13 cellular contexts compared by ENCODE assay signal in genomic region chr17:18139498-18139897, GRCh38. TPM values are rescaled to one million over a fixed set of nuclear protein-coding genes. Genes with fewer than 3 reads are reported as not detected.
DNase-seq lines count a peak whose midpoint lies in the region; ATAC-seq and TF ChIP-seq lines count a peak whose summit lies in the region.
"Had no signal": no experiment of that assay in that cellular context is flagged by ENCODE, and none has a peak within 500 bp of the region (broad histone marks: within the 10 kb centered on the region; RNA-seq: fewer than 3 reads in every experiment).

No MANE protein-coding gene starts in this region.

- H3K9ac ChIP-seq in liver (ENCODE audit: low read depth in 1 of 2, low read length in 2 of 2) = no peak overlapping the region

- H3K4me1 ChIP-seq in liver (ENCODE audit: control insufficient read depth in 4 of 4, insufficient read depth in 4 of 4, low read length in 3 of 4) = peaks cover 8 to 42% (median 36%) of the 10 kb centered on the region in 4 donors

- WGBS in liver = 54% methylated on average over 14 of the region's 14 CpGs

- no peak for DNase-seq in Right ventricle myocardium superior
- DNase-seq in cardiac septum (ENCODE audit: low spot score) = no peak
- DNase-seq in progenitor cell of endocrine pancreas (ENCODE audit: low spot score, unreplicated experiment) = no peak
- DNase-seq in stimulated activated CD4-positive, alpha-beta T cell treated with anti-CD3 and anti-CD28 coated beads, Interleukin-4, amount 100 ng/mL, for 1 hour = no peak
- DNase-seq in activated naive CD4-positive, alpha-beta T cell (lab: John Stamatoyannopoulos, UW) = no peak
- DNase-seq: CD8-positive, alpha-beta T cell; COR-L47; GF-D8 had no signal

- H3K36me3 ChIP-seq in liver (ENCODE audit: control insufficient read depth in 4 of 4, insufficient read depth in 3 of 4, low read depth in 1 of 4, low read length in 3 of 4) = no peaks in the 10 kb centered on the region

- peak in 1 of 2 donors; percentile 9 for TF ChIP-seq RAD21 in liver (IDR thresholded peaks at IDR 0.05)

- ATAC-seq in Right ventricle myocardium superior (ENCODE audit: poor library complexity) (peak; percentile 25), GM21360 (IDR thresholded peaks at IDR 0.05; ENCODE audit: unreplicated experiment) (no peak), GM18858 (IDR thresholded peaks at IDR 0.05; ENCODE audit: unreplicated experiment) (no peak)
- ATAC-seq: CD8-positive, alpha-beta T cell had no signal

- H3K36me3 Mint-ChIP-seq in progenitor cell of endocrine pancreas (ENCODE audit: insufficient read depth) = no peaks in the 10 kb centered on the region
- H3K36me3 Mint-ChIP-seq: CD14-positive monocyte; CD8-positive, alpha-beta T cell had no signal

- no peaks in the 10 kb centered on the region for H3K9me3 Mint-ChIP-seq in progenitor cell of endocrine pancreas (ENCODE audit: low read depth)
- H3K9me3 Mint-ChIP-seq: CD14-positive monocyte; CD8-positive, alpha-beta T cell had no signal

- no peak overlapping the region for H3K4me3 Mint-ChIP-seq in progenitor cell of endocrine pancreas (ENCODE audit: low read depth)
- H3K4me3 Mint-ChIP-seq: CD14-positive monocyte; CD8-positive, alpha-beta T cell had no signal

- peaks cover 7% of the 10 kb centered on the region for H3K4me1 Mint-ChIP-seq in progenitor cell of endocrine pancreas (ENCODE audit: low read depth)
- H3K4me1 Mint-ChIP-seq: CD14-positive monocyte had no signal

- no peaks in the 10 kb centered on the region for H3K9me3 ChIP-seq in liver (ENCODE audit: control insufficient read depth in 4 of 4, low read length in 3 of 4)

- H3K27me3 Mint-ChIP-seq in progenitor cell of endocrine pancreas = peaks cover 6% of the 10 kb centered on the region

- no peaks in the 10 kb centered on the region for H3K27me3 ChIP-seq in liver (ENCODE audit: control insufficient read depth in 4 of 4, insufficient read depth in 4 of 4, low read length in 3 of 4)

- TF ChIP-seq CTCF in liver (IDR thresholded peaks at IDR 0.05; ENCODE audit: low read depth, low read length, missing input control) = no peak
- no peak for TF ChIP-seq CTCF in progenitor cell of endocrine pancreas (IDR thresholded peaks at IDR 0.05; ENCODE audit: unreplicated experiment)

- peak overlapping the region; percentile 80 for H3K27ac Mint-ChIP-seq in progenitor cell of endocrine pancreas
- H3K27ac Mint-ChIP-seq: CD14-positive monocyte; CD8-positive, alpha-beta T cell had no signal

- intact Hi-C loops in Right ventricle myocardium superior (cut with DNase I) = no loop called here
- intact Hi-C loops in cardiac septum (cut with DNase I) = no loop called here

- peak overlapping the region in 1 of 2 donors; percentile 8 for H3K27ac ChIP-seq in liver (ENCODE audit: low read depth in 1 of 2, low read length in 2 of 2)
- H3K27ac ChIP-seq: 22Rv1 had no signal

- no peak overlapping the region for H3K4me3 ChIP-seq in liver (ENCODE audit: low read depth in 1 of 3, low read length in 3 of 3)

TF ChIP-seq in liver, 16 proteins besides CTCF, POLR2A, EP300 and RAD21:
- TF ChIP-seq GABPA (IDR thresholded peaks at IDR 0.05 in 1 of 2, conservative IDR thresholded peaks at IDR 0.05 in 1 of 2) (no peak), MAX (IDR thresholded peaks at IDR 0.05) (no peak), SP1 (IDR thresholded peaks at IDR 0.05) (peak; percentile 73), EGR1 (IDR thresholded peaks at IDR 0.05; ENCODE audit: low read depth in 2 of 2) (no peak), ZBTB33 (IDR thresholded peaks at IDR 0.05) (no peak), HNF4A (conservative IDR thresholded peaks at IDR 0.05) (peak; percentile 29 to 32), JUND (IDR thresholded peaks at IDR 0.05) (peak in 1 of 2 donors; percentile 4), TAF1 (conservative IDR thresholded peaks at IDR 0.05) (no peak), FOXA2 (IDR thresholded peaks at IDR 0.05) (no peak), ATF3 (IDR thresholded peaks at IDR 0.05) (no peak), YY1 (IDR thresholded peaks at IDR 0.05) (no peak), FOXA1 (IDR thresholded peaks at IDR 0.05) (no peak), HNF4G (IDR thresholded peaks at IDR 0.05) (no peak), RXRA (IDR thresholded peaks at IDR 0.05) (peak in 1 of 2 donors; percentile 41), REST (IDR thresholded peaks at IDR 0.05) (no peak), NR2F2 (IDR thresholded peaks at IDR 0.05) (no peak)

RNA-seq across cellular contexts. Expression of gene MYO15A, which starts 30.9 kb away (rescaled TPM):
- total RNA-seq in Right ventricle myocardium superior (0.11 TPM), cardiac septum (0.70 TPM), liver (1 to 10 TPM in 1 of 2 donors, under 1 TPM in 1; 0.84 to 2.9 TPM), progenitor cell of endocrine pancreas (3.3 and 3.9 TPM in 2 replicates)
- polyA plus RNA-seq in liver = 1 to 10 TPM in 1 of 2 donors, under 1 TPM in 1; 0.15 to 1.1 TPM

RNA-seq across cellular contexts. Expression of gene ALKBH5, which starts 44.1 kb away (rescaled TPM):
- 179 TPM for total RNA-seq in Right ventricle myocardium superior
- total RNA-seq in cardiac septum = 168 TPM
- total RNA-seq in liver = 10 to 100 TPM; 62.1 to 67.8 TPM
- 10 to 100 TPM; 30.5 to 30.6 TPM for polyA plus RNA-seq in liver
- total RNA-seq in progenitor cell of endocrine pancreas = 78.1 and 78.4 TPM in 2 replicates

RNA-seq across cellular contexts. Expression of gene DRG2, which starts 51.8 kb away (rescaled TPM):
- total RNA-seq in Right ventricle myocardium superior (20.2 TPM), cardiac septum (17.8 TPM), liver (10 to 100 TPM; 10.9 to 24.9 TPM), progenitor cell of endocrine pancreas (42.9 and 49.3 TPM in 2 replicates)
- 10 to 100 TPM; 17.0 to 20.2 TPM for polyA plus RNA-seq in liver
